ENCODE assay signal across 15 cellular contexts in genomic region chr19:15828621-15829276, GRCh38. TPM values are rescaled to one million over a fixed set of nuclear protein-coding genes. Genes with fewer than 3 reads are reported as not detected.
"Had no signal": no experiment of that assay in that cellular context is flagged by ENCODE, and none has a peak within 500 bp of the region (broad histone marks: within the 10 kb centered on the region; RNA-seq: fewer than 3 reads in every experiment).

No MANE protein-coding gene starts in this region.

RNA-seq across cellular contexts. Expression of gene OR10H1, which starts 13.3 kb away (rescaled TPM):
- total RNA-seq: activated CD4-positive, alpha-beta memory T cell treated with anti-CD3 and anti-CD28 coated beads, Interleukin-2, amount 10 ng/mL, durations not matched to agents 7 days and 5 days; astrocyte; cardiac muscle cell; fibroblast of lung; frontal cortex; left cardiac atrium; lower lobe of right lung; osteocyte; psoas muscle; right lobe of liver; WTC11 had no signal
- polyA plus RNA-seq: adipose tissue, cardiac muscle cell, fibroblast of lung, heart left ventricle, immature natural killer cell, psoas muscle had no signal

RNA-seq across cellular contexts. Expression of gene OR10H5, which starts 41.3 kb away (rescaled TPM):
- total RNA-seq: activated CD4-positive, alpha-beta memory T cell treated with anti-CD3 and anti-CD28 coated beads, Interleukin-2, amount 10 ng/mL, durations not matched to agents 7 days and 5 days; astrocyte; cardiac muscle cell; fibroblast of lung; heart left ventricle; left cardiac atrium; lower lobe of right lung; osteocyte; psoas muscle; right lobe of liver; T-helper 1 cell treated with Interleukin-12 subunit alpha and Interleukin-12 subunit beta and Interleukin-4 antibody, amounts not matched to agents 30 ng/mL and 1 ng/mL, for 36 hours; WTC11 had no signal
- polyA plus RNA-seq: cardiac muscle cell, fibroblast of lung, heart left ventricle, immature natural killer cell, psoas muscle had no signal
